In the genomic region with DNA sequence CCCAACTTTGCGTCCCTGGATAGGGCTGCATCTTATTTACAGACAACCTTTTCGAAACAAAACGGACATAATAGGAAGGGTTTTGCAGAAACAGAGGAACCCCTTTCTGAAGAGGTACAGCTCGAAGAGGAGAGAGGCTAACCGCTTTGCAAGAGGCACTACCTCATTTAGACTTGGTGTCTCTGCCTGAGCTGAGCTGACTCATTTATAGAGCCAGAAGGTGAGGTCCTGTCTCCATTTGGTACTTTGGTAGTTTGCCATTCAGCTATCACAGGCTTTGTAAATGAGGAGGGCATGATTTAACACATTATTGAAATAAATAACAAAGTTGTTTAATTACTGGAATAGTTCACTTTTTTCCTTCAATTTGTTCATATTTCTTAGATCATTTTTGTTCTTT, we compare ENCODE assay signal across 19 cellular contexts. TPM values are rescaled to one million over a fixed set of nuclear protein-coding genes. Genes with fewer than 3 reads are reported as not detected.
DNase-seq lines count a peak whose midpoint lies in the region; ATAC-seq and TF ChIP-seq lines count a peak whose summit lies in the region.
"Had no signal": no experiment of that assay in that cellular context is flagged by ENCODE, and none has a peak within 500 bp of the region (broad histone marks: within the 10 kb centered on the region; RNA-seq: fewer than 3 reads in every experiment).

No MANE protein-coding gene starts in this region.

- H3K9me3 ChIP-seq in sigmoid colon: no peaks in the 10 kb centered on the region

- H3K27me3 Mint-ChIP-seq in type B pancreatic cell: peaks cover 58% of the 10 kb centered on the region

- H3K4me1 ChIP-seq in sigmoid colon: peaks cover 0 to 30% (median 26%) of the 10 kb centered on the region in 4 donors
- H3K4me1 ChIP-seq: BLaER1 had no signal

- H3K4me1 Mint-ChIP-seq in type B pancreatic cell (ENCODE audit: unreplicated experiment): peaks cover 16% of the 10 kb centered on the region
- H3K4me1 Mint-ChIP-seq: CD8-positive, alpha-beta memory T cell had no signal

- peak overlapping the region; percentile 64 for H3K4me3 Mint-ChIP-seq in type B pancreatic cell
- H3K4me3 Mint-ChIP-seq: CD8-positive, alpha-beta memory T cell had no signal

- no peaks in the 10 kb centered on the region for H3K36me3 ChIP-seq in sigmoid colon
- H3K36me3 ChIP-seq: BLaER1 had no signal

- peaks cover 6% of the 10 kb centered on the region for H3K9me3 Mint-ChIP-seq in type B pancreatic cell

- no peak for TF ChIP-seq POLR2A in sigmoid colon (IDR thresholded peaks at IDR 0.05)

- H3K27ac ChIP-seq in sigmoid colon: no peak overlapping the region
- H3K27ac ChIP-seq: 22Rv1, BLaER1 had no signal

- ATAC-seq in HG03060 (IDR thresholded peaks at IDR 0.05; ENCODE audit: low read depth, unreplicated experiment) (peak; percentile 70), HG03159 (IDR thresholded peaks at IDR 0.05; ENCODE audit: unreplicated experiment) (no peak), GM18502 (IDR thresholded peaks at IDR 0.05; ENCODE audit: poor library complexity, unreplicated experiment) (no peak)
- ATAC-seq: Panc1, SK-N-SH treated with all-trans-retinoic acid at 6 μM for 48 hours had no signal

- H3K27ac Mint-ChIP-seq in type B pancreatic cell: no peak overlapping the region
- H3K27ac Mint-ChIP-seq: CD8-positive, alpha-beta memory T cell had no signal

- no peaks in the 10 kb centered on the region for H3K36me3 Mint-ChIP-seq in type B pancreatic cell
- H3K36me3 Mint-ChIP-seq: CD8-positive, alpha-beta memory T cell had no signal

- H3K27me3 ChIP-seq in sigmoid colon: peaks cover 6 to 36% (median 28%) of the 10 kb centered on the region in 3 donors
- H3K27me3 ChIP-seq: BLaER1 had no signal

- intact Hi-C loops in sigmoid colon (cut with DNase I): no loop called here

- no peak for TF ChIP-seq CTCF in type B pancreatic cell (conservative IDR thresholded peaks at IDR 0.05)
- no peak for TF ChIP-seq CTCF in sigmoid colon (IDR thresholded peaks at IDR 0.05)

- DNase-seq in NCI-H748 (lab: John Stamatoyannopoulos, UW; ENCODE audit: unreplicated experiment) (peak; percentile 4), NCI-H748 treated with DMSO at 0.1 percent for 48 hours (lab: John Stamatoyannopoulos, UW) (no peak), NCI-H446 treated with DMSO at 0.1 percent for 48 hours (lab: John Stamatoyannopoulos, UW) (peak; percentile 78), type B pancreatic cell (ENCODE audit: extremely low spot score, unreplicated experiment) (no peak), sigmoid colon (no peak)
- DNase-seq: CD8-positive, alpha-beta memory T cell; DMS153; IMR-90; Kasumi-1; NCI-H2081; Right ventricle myocardium superior had no signal

- H3K4me3 ChIP-seq in sigmoid colon: no peak overlapping the region
- H3K4me3 ChIP-seq: BLaER1 had no signal

- 88% methylated on average over 5 of the region's 5 CpGs for WGBS in sigmoid colon, 2 donors

- no peak for TF ChIP-seq EP300 in sigmoid colon (IDR thresholded peaks at IDR 0.05)

RNA-seq across cellular contexts. Expression of gene NXPH2, which starts 2.2 kb away (rescaled TPM):
- total RNA-seq in type B pancreatic cell (ENCODE audit: low replicate concordance) (1.1 and 5.0 TPM in 2 replicates), sigmoid colon (1 to 10 TPM in 2 of 4 donors, not detected in 2; 1.1 to 1.7 TPM)
- polyA plus RNA-seq in sigmoid colon: under 1 TPM in 1 of 3 donors, not detected in 2; 0.38 TPM
- total RNA-seq: CD8-positive, alpha-beta memory T cell; IMR-90; Right ventricle myocardium superior; T-helper 1 cell treated with Interleukin-12 subunit alpha and Interleukin-12 subunit beta and Interleukin-4 antibody, amounts not matched to agents 30 ng/mL and 1 ng/mL, for 36 hours had no signal
- polyA plus RNA-seq: CD8-positive, alpha-beta memory T cell; IMR-90 had no signal

Comparison
In these comparisons a context has a peak if more than half of its experiments do, and no peak if none do; other contexts are left out.
1. DNase-seq: peak in NCI-H748 (single experiment) and NCI-H446 treated with DMSO at 0.1 percent for 48 hours (single experiment); none in NCI-H748 treated with DMSO at 0.1 percent for 48 hours (single experiment), type B pancreatic cell (single experiment) and sigmoid colon (single experiment).